Comparison of ENCODE assay signal across 1 cellular context in the genomic region with DNA sequence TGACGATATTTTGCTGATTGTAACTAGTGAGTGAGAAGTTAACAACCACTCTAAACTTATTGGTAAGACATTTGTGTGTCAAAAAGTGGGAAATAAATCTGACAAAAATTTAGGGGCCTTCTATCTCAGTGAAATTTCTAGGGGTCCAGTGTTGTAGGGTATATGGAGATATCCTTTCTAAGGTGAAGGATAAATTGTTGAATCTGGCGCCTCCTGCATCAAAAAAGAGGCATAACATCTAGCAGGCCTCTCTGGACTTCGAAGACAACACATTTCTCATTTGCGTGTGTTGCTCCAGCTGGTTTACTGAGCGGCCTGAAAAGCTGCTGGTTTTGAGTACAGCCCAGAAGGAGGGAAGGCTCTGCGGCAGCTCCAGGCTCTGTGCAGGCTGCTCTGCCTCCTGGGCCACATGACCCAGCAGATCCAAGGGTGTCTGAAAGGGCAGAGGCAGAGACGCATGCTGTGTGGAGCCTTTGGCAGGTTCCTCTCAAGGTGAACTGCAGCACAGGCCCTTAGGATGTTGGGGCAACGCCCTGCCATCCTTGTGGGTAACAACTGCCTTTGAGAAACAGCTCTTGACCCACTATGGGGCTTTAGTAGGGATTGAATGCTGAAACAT.
TF ChIP-seq lines count a peak whose summit lies in the region.

No MANE protein-coding gene starts in this region.

TF ChIP-seq in IMR-90, 13 proteins besides CTCF, POLR2A, EP300 and RAD21 (continued from another document):
- TF ChIP-seq, protein P1, sequence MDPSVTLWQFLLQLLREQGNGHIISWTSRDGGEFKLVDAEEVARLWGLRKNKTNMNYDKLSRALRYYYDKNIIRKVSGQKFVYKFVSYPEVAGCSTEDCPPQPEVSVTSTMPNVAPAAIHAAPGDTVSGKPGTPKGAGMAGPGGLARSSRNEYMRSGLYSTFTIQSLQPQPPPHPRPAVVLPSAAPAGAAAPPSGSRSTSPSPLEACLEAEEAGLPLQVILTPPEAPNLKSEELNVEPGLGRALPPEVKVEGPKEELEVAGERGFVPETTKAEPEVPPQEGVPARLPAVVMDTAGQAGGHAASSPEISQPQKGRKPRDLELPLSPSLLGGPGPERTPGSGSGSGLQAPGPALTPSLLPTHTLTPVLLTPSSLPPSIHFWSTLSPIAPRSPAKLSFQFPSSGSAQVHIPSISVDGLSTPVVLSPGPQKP (IDR thresholded peaks at IDR 0.05; ENCODE audit: borderline replicate concordance, low read depth, low read length), result no peak
- TF ChIP-seq BHLHE40 (IDR thresholded peaks at IDR 0.05; ENCODE audit: low read depth, low read length) (no peak), RFX5 (IDR thresholded peaks at IDR 0.05; ENCODE audit: low read depth, low read length) (no peak), MXI1 (IDR thresholded peaks at IDR 0.05; ENCODE audit: borderline replicate concordance, low read depth, low read length) (no peak), RCOR1 (IDR thresholded peaks at IDR 0.05; ENCODE audit: insufficient replicate concordance, low read length) (no peak), CHD1 (IDR thresholded peaks at IDR 0.05; ENCODE audit: low read depth, low read length) (no peak), NFE2L2 (IDR thresholded peaks at IDR 0.05; ENCODE audit: low read depth, low read length) (no peak), SMC3 (IDR thresholded peaks at IDR 0.05; ENCODE audit: low read depth, low read length) (no peak), MAFK (IDR thresholded peaks at IDR 0.05; ENCODE audit: low read depth, low read length) (no peak), MAZ (IDR thresholded peaks at IDR 0.05; ENCODE audit: borderline replicate concordance, low read depth, low read length) (no peak), FOS (IDR thresholded peaks at IDR 0.05; ENCODE audit: low read depth, low read length) (no peak)
TF ChIP-seq in IMR-90: peak in this region for 0.
